Comparison of ENCODE assay signal across 1 cellular context in the genomic region with DNA sequence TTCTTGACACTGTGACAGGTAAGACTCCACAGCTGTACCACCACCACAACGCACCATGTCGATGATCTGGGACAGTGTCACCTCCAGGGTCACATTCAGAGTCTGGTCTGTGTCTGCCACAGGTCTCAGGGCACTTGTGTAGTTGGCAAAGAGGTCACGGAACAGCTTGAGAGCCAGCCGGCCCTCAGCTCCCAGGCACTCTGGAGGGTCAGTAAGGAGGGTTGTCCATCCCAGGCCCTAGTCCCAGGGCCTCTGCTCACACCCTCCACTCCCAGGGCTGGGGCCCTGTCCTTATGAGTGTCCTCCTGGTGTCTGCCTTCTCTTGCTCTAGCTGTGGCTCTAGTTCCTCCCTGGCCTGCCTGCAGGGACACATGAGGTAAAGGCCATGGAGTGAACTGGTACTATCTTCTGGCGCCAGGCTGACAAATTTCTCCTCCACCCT.
TF ChIP-seq lines count a peak whose summit lies in the region.

No MANE protein-coding gene starts in this region.

TF ChIP-seq in GM12878, 131 proteins besides CTCF, POLR2A, EP300 and RAD21:
- TF ChIP-seq, protein P1, sequence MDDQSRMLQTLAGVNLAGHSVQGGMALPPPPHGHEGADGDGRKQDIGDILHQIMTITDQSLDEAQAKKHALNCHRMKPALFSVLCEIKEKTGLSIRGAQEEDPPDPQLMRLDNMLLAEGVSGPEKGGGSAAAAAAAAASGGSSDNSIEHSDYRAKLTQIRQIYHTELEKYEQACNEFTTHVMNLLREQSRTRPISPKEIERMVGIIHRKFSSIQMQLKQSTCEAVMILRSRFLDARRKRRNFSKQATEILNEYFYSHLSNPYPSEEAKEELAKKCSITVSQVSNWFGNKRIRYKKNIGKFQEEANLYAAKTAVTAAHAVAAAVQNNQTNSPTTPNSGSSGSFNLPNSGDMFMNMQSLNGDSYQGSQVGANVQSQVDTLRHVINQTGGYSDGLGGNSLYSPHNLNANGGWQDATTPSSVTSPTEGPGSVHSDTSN (IDR thresholded peaks at IDR 0.05; ENCODE audit: insufficient replicate concordance, low read depth, low read length) = no peak
- no peak for TF ChIP-seq TCF7 (IDR thresholded peaks at IDR 0.05; ENCODE audit: borderline replicate concordance)
- TF ChIP-seq SMAD1 (IDR thresholded peaks at IDR 0.05; ENCODE audit: low read depth, partially characterized antibody) = no peak
- no peak for TF ChIP-seq EZH2 (IDR thresholded peaks at IDR 0.05; ENCODE audit: borderline replicate concordance, control insufficient read depth, low read depth, low read length)
- TF ChIP-seq MEF2A (IDR thresholded peaks at IDR 0.05; ENCODE audit: insufficient read depth, low read depth, low read length) = no peak
- no peak for TF ChIP-seq TARDBP (IDR thresholded peaks at IDR 0.05; ENCODE audit: borderline replicate concordance)
- no peak for TF ChIP-seq SIN3A (IDR thresholded peaks at IDR 0.05; ENCODE audit: low read depth, low read length)
- no peak for TF ChIP-seq NFXL1 (IDR thresholded peaks at IDR 0.05; ENCODE audit: borderline replicate concordance)
- TF ChIP-seq NR2F1 (conservative IDR thresholded peaks at IDR 0.05) = no peak
- TF ChIP-seq CHD1 (IDR thresholded peaks at IDR 0.05; ENCODE audit: low read depth, low read length) = no peak
- no peak for TF ChIP-seq SPI1 (IDR thresholded peaks at IDR 0.05; ENCODE audit: borderline replicate concordance, insufficient read depth, low read depth, low read length)
- TF ChIP-seq RCOR1 (conservative IDR thresholded peaks at IDR 0.05; ENCODE audit: low read depth, low read length) = no peak
- TF ChIP-seq TCF3 (IDR thresholded peaks at IDR 0.05; ENCODE audit: borderline replicate concordance, insufficient read depth, low read depth, low read length) = no peak
- TF ChIP-seq SMARCA5 (IDR thresholded peaks at IDR 0.05) = no peak
- no peak for TF ChIP-seq NR2C1 (IDR thresholded peaks at IDR 0.05)
- TF ChIP-seq ESRRA (IDR thresholded peaks at IDR 0.05; ENCODE audit: low read length) = no peak
- TF ChIP-seq, protein P2, sequence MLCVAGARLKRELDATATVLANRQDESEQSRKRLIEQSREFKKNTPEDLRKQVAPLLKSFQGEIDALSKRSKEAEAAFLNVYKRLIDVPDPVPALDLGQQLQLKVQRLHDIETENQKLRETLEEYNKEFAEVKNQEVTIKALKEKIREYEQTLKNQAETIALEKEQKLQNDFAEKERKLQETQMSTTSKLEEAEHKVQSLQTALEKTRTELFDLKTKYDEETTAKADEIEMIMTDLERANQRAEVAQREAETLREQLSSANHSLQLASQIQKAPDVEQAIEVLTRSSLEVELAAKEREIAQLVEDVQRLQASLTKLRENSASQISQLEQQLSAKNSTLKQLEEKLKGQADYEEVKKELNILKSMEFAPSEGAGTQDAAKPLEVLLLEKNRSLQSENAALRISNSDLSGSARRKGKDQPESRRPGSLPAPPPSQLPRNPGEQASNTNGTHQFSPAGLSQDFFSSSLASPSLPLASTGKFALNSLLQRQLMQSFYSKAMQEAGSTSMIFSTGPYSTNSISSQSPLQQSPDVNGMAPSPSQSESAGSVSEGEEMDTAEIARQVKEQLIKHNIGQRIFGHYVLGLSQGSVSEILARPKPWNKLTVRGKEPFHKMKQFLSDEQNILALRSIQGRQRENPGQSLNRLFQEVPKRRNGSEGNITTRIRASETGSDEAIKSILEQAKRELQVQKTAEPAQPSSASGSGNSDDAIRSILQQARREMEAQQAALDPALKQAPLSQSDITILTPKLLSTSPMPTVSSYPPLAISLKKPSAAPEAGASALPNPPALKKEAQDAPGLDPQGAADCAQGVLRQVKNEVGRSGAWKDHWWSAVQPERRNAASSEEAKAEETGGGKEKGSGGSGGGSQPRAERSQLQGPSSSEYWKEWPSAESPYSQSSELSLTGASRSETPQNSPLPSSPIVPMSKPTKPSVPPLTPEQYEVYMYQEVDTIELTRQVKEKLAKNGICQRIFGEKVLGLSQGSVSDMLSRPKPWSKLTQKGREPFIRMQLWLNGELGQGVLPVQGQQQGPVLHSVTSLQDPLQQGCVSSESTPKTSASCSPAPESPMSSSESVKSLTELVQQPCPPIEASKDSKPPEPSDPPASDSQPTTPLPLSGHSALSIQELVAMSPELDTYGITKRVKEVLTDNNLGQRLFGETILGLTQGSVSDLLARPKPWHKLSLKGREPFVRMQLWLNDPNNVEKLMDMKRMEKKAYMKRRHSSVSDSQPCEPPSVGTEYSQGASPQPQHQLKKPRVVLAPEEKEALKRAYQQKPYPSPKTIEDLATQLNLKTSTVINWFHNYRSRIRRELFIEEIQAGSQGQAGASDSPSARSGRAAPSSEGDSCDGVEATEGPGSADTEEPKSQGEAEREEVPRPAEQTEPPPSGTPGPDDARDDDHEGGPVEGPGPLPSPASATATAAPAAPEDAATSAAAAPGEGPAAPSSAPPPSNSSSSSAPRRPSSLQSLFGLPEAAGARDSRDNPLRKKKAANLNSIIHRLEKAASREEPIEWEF (IDR thresholded peaks at IDR 0.05; ENCODE audit: insufficient replicate concordance, low read depth, low read length) = no peak
- no peak for TF ChIP-seq IKZF1 (conservative IDR thresholded peaks at IDR 0.05)
- TF ChIP-seq ZNF687 (IDR thresholded peaks at IDR 0.05) = no peak
- no peak for TF ChIP-seq TAF1 (IDR thresholded peaks at IDR 0.05; ENCODE audit: borderline replicate concordance, low read depth, low read length)
